Comparison of ENCODE assay signal across 25 cellular contexts in the genomic region with DNA sequence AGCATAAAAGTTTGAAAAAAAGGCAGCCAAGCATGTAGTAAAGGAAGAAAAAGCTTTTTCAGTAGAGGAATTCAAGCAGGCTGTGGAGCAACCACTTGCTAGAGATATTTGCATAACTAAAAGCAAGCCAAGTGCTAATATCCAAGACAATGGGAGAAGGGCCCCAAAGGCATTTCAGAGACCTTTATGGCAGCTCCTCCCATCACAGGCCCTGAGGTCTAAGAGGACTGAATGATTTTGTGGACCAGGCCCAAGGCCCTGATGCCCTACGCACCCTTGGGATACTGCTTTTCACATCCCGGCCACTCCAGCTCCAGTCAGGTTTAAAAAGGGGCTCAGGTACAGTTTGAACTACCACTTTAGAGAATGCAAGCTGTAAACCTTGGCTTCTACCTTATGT.
"Had no signal": no experiment of that assay in that cellular context is flagged by ENCODE, and none has a peak within 500 bp of the region (broad histone marks: within the 10 kb centered on the region; RNA-seq: fewer than 3 reads in every experiment).

No MANE protein-coding gene starts in this region.

- ATAC-seq: effector memory CD8-positive, alpha-beta T cell; gastrocnemius medialis; heart right ventricle; lower lobe of right lung; pancreas; right cardiac atrium; stimulated activated effector memory CD8-positive, alpha-beta T cell treated with anti-CD3 and anti-CD28 coated beads, Interleukin-12 subunit alpha, Interleukin-12 subunit beta, amount 100 ng/mL, for 72 hours; stimulated activated naive CD8-positive, alpha-beta T cell treated with anti-CD3 and anti-CD28 coated beads, Interleukin-15, Interleukin-2, amounts not matched to agents 100 U/mL and 50 U/mL, for 24 hours had no signal

- DNase-seq: effector memory CD8-positive, alpha-beta T cell; gastrocnemius medialis; heart right ventricle; hypothalamus; islet precursor cell; left ventricle myocardium inferior; lower lobe of right lung; mesenchymal stem cell; naive B cell; occipital lobe; pancreas; right cardiac atrium; stimulated activated CD4-positive, alpha-beta T cell treated with anti-CD3 and anti-CD28 coated beads, Interleukin-2, amount 100 ng/mL, for 48 hours; stimulated activated CD8-positive, alpha-beta memory T cell treated with anti-CD3 and anti-CD28 coated beads, Interleukin-4, amount 100 ng/mL, for 48 hours; stimulated activated naive CD8-positive, alpha-beta T cell treated with anti-CD3 and anti-CD28 coated beads, Interleukin-15, Interleukin-2, amounts not matched to agents 100 U/mL and 50 U/mL, for 24 hours; tibial artery; upper lobe of left lung; uterus had no signal

- H3K4me3 ChIP-seq: esophagus muscularis mucosa, gastrocnemius medialis, heart right ventricle, left ventricle myocardium inferior, lower lobe of right lung, pancreas, smooth muscle cell, tibial artery, upper lobe of left lung, uterus had no signal

- H3K9me3 ChIP-seq: esophagus muscularis mucosa, gastrocnemius medialis, lower lobe of right lung, pancreas, tibial artery, upper lobe of left lung, uterus had no signal

- H3K27ac Mint-ChIP-seq: dendritic cell treated with granulocyte-macrophage colony-stimulating factor and Interleukin-4, amounts not matched to agents 40 ng/mL and 50 ng/mL, for 4 days; effector memory CD8-positive, alpha-beta T cell; naive B cell; nephron; progenitor cell of endocrine pancreas; stimulated activated effector memory CD8-positive, alpha-beta T cell treated with anti-CD3 and anti-CD28 coated beads, Interleukin-12 subunit alpha, Interleukin-12 subunit beta, amount 100 ng/mL, for 72 hours had no signal

- H3K27ac ChIP-seq: epithelial cell of prostate, esophagus muscularis mucosa, gastrocnemius medialis, heart right ventricle, left ventricle myocardium inferior, lower lobe of right lung, pancreas, tibial artery, upper lobe of left lung, uterus had no signal

- H3K27me3 ChIP-seq: esophagus muscularis mucosa, gastrocnemius medialis, heart right ventricle, pancreas, tibial artery, upper lobe of left lung, uterus had no signal

- H3K36me3 Mint-ChIP-seq: naive B cell; stimulated activated effector memory CD8-positive, alpha-beta T cell treated with anti-CD3 and anti-CD28 coated beads, Interleukin-12 subunit alpha, Interleukin-12 subunit beta, amount 100 ng/mL, for 72 hours had no signal

- H3K36me3 ChIP-seq: esophagus muscularis mucosa, gastrocnemius medialis, heart right ventricle, left ventricle myocardium inferior, lower lobe of right lung, pancreas, tibial artery, upper lobe of left lung, uterus had no signal

- H3K4me1 ChIP-seq: esophagus muscularis mucosa, gastrocnemius medialis, lower lobe of right lung, pancreas, tibial artery, upper lobe of left lung, uterus had no signal
